ENCODE assay signal across 24 cellular contexts in the genomic region with DNA sequence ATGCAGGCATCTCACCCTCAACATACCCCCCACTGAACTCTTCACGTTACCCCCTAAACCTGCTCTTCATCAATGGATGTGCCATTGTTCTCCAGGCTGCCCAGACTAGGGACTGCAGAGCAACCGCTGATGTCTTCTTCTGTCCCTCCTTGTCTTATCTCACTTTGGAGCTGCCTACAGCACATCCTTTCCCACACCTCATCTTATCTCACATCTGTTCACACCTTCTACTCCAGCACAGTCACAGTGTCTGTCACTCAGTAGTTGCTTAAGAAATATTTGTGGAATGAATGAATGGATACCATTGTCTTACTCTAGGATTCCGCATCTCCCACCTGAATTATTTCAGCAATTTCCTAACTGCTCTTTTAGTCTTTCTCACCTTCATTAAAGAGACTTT.
A peak's percentile ranks its signal among the peaks of the same experiment; 100 is the strongest.
DNase-seq lines count a peak whose midpoint lies in the region; ATAC-seq and TF ChIP-seq lines count a peak whose summit lies in the region.
"Had no signal": no experiment of that assay in that cellular context is flagged by ENCODE, and none has a peak within 500 bp of the region (broad histone marks: within the 10 kb centered on the region; RNA-seq: fewer than 3 reads in every experiment).

No MANE protein-coding gene starts in this region.

- CTCF ChIA-PET in IMR-90 (lab: Yijun Ruan, JAX) = no interaction called here

- H4K20me1 ChIP-seq in IMR-90 (ENCODE audit: insufficient read depth, low read length) (no peaks in the 10 kb centered on the region), neural progenitor cell (ENCODE audit: low read depth) (no peaks in the 10 kb centered on the region)
- H4K20me1 ChIP-seq: BLaER1 treated with 17β-estradiol and CSF1 and Interleukin-3, amounts not matched to agents 10 nM and 100 nM had no signal

- ATAC-seq in IMR-90 (ENCODE audit: low read depth) = no peak
- no peak for ATAC-seq in GM18867 (IDR thresholded peaks at IDR 0.05; ENCODE audit: unreplicated experiment)
- ATAC-seq: A549, GM12878, GM23338 had no signal

- H3K79me2 ChIP-seq in mesendoderm (ENCODE audit: control insufficient read depth, insufficient read depth, low read length) (no peaks in the 10 kb centered on the region), neural progenitor cell (ENCODE audit: low read depth) (no peaks in the 10 kb centered on the region)

- BruUV-seq in IMR-90 (replicated peaks; lab: Mats Ljungman, UMichigan) = no TSS peak

- H2AK5ac ChIP-seq in IMR-90 (ENCODE audit: low read depth, low read length) (no peak overlapping the region; the same call in 1 of the 2 replicates), mesendoderm (ENCODE audit: low read length) (peak overlapping the region; percentile 51)

- H2BK20ac ChIP-seq in IMR-90 (ENCODE audit: low read depth, low read length) = no peak overlapping the region

- H3K27ac Mint-ChIP-seq in endodermal cell = no peak overlapping the region
- H3K27ac Mint-ChIP-seq in neural progenitor cell = no peak overlapping the region
- H3K27ac Mint-ChIP-seq: CD14-positive monocyte; CD4-positive, alpha-beta T cell; CD8-positive, alpha-beta memory T cell; GM23338; HFFc6 had no signal

- H3K4me3 Mint-ChIP-seq in endodermal cell (no peak overlapping the region), neural progenitor cell (no peak overlapping the region)
- H3K4me3 Mint-ChIP-seq: CD14-positive monocyte; CD4-positive, alpha-beta T cell; CD8-positive, alpha-beta memory T cell; GM23338; HFFc6 had no signal

- H3K27me3 ChIP-seq in IMR-90 (ENCODE audit: control insufficient read depth, insufficient read depth, low read length) = no peaks in the 10 kb centered on the region
- no peaks in the 10 kb centered on the region for H3K27me3 ChIP-seq in endodermal cell (ENCODE audit: control insufficient read depth, insufficient read depth, low read length, poor library complexity, severe bottlenecking)
- no peaks in the 10 kb centered on the region for H3K27me3 ChIP-seq in mesendoderm (ENCODE audit: insufficient read depth, low read length, poor library complexity)
- H3K27me3 ChIP-seq in tibial artery = no peaks in the 10 kb centered on the region
- no peaks in the 10 kb centered on the region for H3K27me3 ChIP-seq in neural progenitor cell
- H3K27me3 ChIP-seq: BE2C had no signal

- H2BK15ac ChIP-seq in IMR-90 (ENCODE audit: low read depth, low read length) (no peak overlapping the region), mesendoderm (replicated peaks; ENCODE audit: low read depth) (no peak overlapping the region)

- POLR2A ChIA-PET in IMR-90 (lab: Charles Lee; ENCODE audit: unreplicated experiment) = no interaction called here

- dilution Hi-C loops in IMR-90 (cut with HindIII; ENCODE audit: low sequenced_read_pairs, unreplicated experiment) = no loop called here

- H3K9me3 ChIP-seq in IMR-90 (ENCODE audit: control insufficient read depth, insufficient read depth, low read length) (no peaks in the 10 kb centered on the region), endodermal cell (ENCODE audit: control insufficient read depth, low read length) (peaks cover 12% of the 10 kb centered on the region), tibial artery (no peaks in the 10 kb centered on the region), neural progenitor cell (ENCODE audit: low read depth) (no peaks in the 10 kb centered on the region)
- H3K9me3 ChIP-seq: A549, BE2C, HAP-1 had no signal

- H3K9me3 Mint-ChIP-seq in endodermal cell = no peaks in the 10 kb centered on the region
- H3K9me3 Mint-ChIP-seq in neural progenitor cell = no peaks in the 10 kb centered on the region
- H3K9me3 Mint-ChIP-seq: CD4-positive, alpha-beta T cell; CD8-positive, alpha-beta memory T cell; GM23338 had no signal

- no peak overlapping the region for H3K4me3 ChIP-seq in IMR-90 (ENCODE audit: insufficient read depth, low read depth, low read length)
- H3K4me3 ChIP-seq in endodermal cell (ENCODE audit: low read length) = no peak overlapping the region
- no peak overlapping the region for H3K4me3 ChIP-seq in mesendoderm (ENCODE audit: low read length)
- no peak overlapping the region for H3K4me3 ChIP-seq in tibial artery
- no peak overlapping the region for H3K4me3 ChIP-seq in neural progenitor cell
- H3K4me3 ChIP-seq: A549; BLaER1 treated with 17β-estradiol and CSF1 and Interleukin-3, amounts not matched to agents 10 nM and 100 nM; GM12878; GM23338; HAP-1 had no signal

- H3K4me1 ChIP-seq in IMR-90 (ENCODE audit: control insufficient read depth, insufficient read depth, low read length) = peaks cover 23% of the 10 kb centered on the region
- H3K4me1 ChIP-seq in endodermal cell (ENCODE audit: control insufficient read depth, insufficient read depth, low read length) = peaks cover 6% of the 10 kb centered on the region
- H3K4me1 ChIP-seq in mesendoderm (ENCODE audit: control insufficient read depth, low read depth, low read length) = peaks cover 34% of the 10 kb centered on the region
- peaks cover 0 to 54% (median 39%) of the 10 kb centered on the region in 4 donors for H3K4me1 ChIP-seq in tibial artery
- H3K4me1 ChIP-seq in neural progenitor cell = no peaks in the 10 kb centered on the region
- H3K4me1 ChIP-seq: BE2C, HAP-1 had no signal

- in situ Hi-C loops in IMR-90 (cut with MboI; ENCODE audit: low sequenced_read_pairs) = no loop called here

- H4K91ac ChIP-seq in IMR-90 (ENCODE audit: insufficient read depth, low read depth, low read length) = no peak overlapping the region

- peaks cover 17% of the 10 kb centered on the region for H3K4me1 Mint-ChIP-seq in endodermal cell
- H3K4me1 Mint-ChIP-seq in neural progenitor cell = peaks cover 7% of the 10 kb centered on the region
- H3K4me1 Mint-ChIP-seq: CD8-positive, alpha-beta memory T cell had no signal

- H3K4me2 ChIP-seq in IMR-90 (ENCODE audit: low read depth, low read length) (no peak overlapping the region), mesendoderm (ENCODE audit: low read length) (no peak overlapping the region), neural progenitor cell (no peak overlapping the region)
- H3K4me2 ChIP-seq: A549; BLaER1 treated with 17β-estradiol and CSF1 and Interleukin-3, amounts not matched to agents 10 nM and 100 nM; GM23338 had no signal

- no peak overlapping the region for H2AFZ ChIP-seq in IMR-90 (replicated peaks; ENCODE audit: low read length, poor library complexity)
- H2AFZ ChIP-seq in neural progenitor cell (replicated peaks) = no peak overlapping the region
- H2AFZ ChIP-seq: GM23338 had no signal

- no peak overlapping the region for H3K14ac ChIP-seq in IMR-90 (replicated peaks; ENCODE audit: low read depth, low read length)

- peaks cover 28% of the 10 kb centered on the region for H3K9me1 ChIP-seq in IMR-90 (ENCODE audit: insufficient read depth, low read length)

- peaks cover 26 to 65% of the 10 kb centered on the region in 2 experiments for H3K79me1 ChIP-seq in IMR-90 (ENCODE audit: low read depth in 1 of 2, low read length in 2 of 2)
- peaks cover 2% of the 10 kb centered on the region for H3K79me1 ChIP-seq in mesendoderm (ENCODE audit: low read length)

- peaks cover 13% of the 10 kb centered on the region for H3K36me3 Mint-ChIP-seq in endodermal cell (ENCODE audit: low read depth)
- peaks cover 25% of the 10 kb centered on the region for H3K36me3 Mint-ChIP-seq in neural progenitor cell
- H3K36me3 Mint-ChIP-seq: CD8-positive, alpha-beta memory T cell had no signal

- peak overlapping the region; percentile 73 for H2AK9ac ChIP-seq in IMR-90 (replicated peaks; ENCODE audit: low read depth, low read length, poor library complexity)

- TF ChIP-seq CTCF in IMR-90 (conservative IDR thresholded peaks at IDR 0.05; ENCODE audit: low read depth, low read length) (no peak), endodermal cell (conservative IDR thresholded peaks at IDR 0.05) (no peak), tibial artery (IDR thresholded peaks at IDR 0.05) (no peak), neural progenitor cell (IDR thresholded peaks at IDR 0.05) (no peak)

- WGBS in IMR-90 (ENCODE audit: extremely low coverage in 2 of 2, insufficient read length in 1 of 2), 2 experiments = 100% methylated on average over 1 of the region's 3 CpGs; no CpG with 5 or more reads in 1 of the 2 experiments
- 80 to 92% methylated on average over 2 to 3 of the region's 3 CpGs for WGBS in endodermal cell (ENCODE audit: insufficient coverage in 1 of 2, insufficient read length in 1 of 2), 2 experiments
- no CpG with 5 or more reads among the region's 3 CpGs for WGBS in mesendoderm (ENCODE audit: extremely low coverage, insufficient coverage, low lambda C conversion rate)

- no peak for TF ChIP-seq POLR2A in IMR-90 (IDR thresholded peaks at IDR 0.05; ENCODE audit: low read depth, low read length)

- no peak for DNase-seq in IMR-90
- DNase-seq in endodermal cell = peak; percentile 74
- peak; percentile 98 for DNase-seq in mesendoderm
- no peak for DNase-seq in tibial artery
- no peak for DNase-seq in neural progenitor cell (ENCODE audit: low spot score)
- no peak for DNase-seq in GDM1 (lab: John Stamatoyannopoulos, UW)
- DNase-seq: 8988T; ACHN; AML-193; BE2C; Calu3; CD4-positive, alpha-beta T cell; CD8-positive, alpha-beta memory T cell; COR-L47; DMS153; DND-41; HFFc6 had no signal

- H3K23ac ChIP-seq in IMR-90 (ENCODE audit: low read depth, low read length) (no peak overlapping the region), mesendoderm (ENCODE audit: low read length) (no peak overlapping the region)

- H3K4ac ChIP-seq in IMR-90 (ENCODE audit: low read depth, low read length) (0 out of 2 replicates have a peak overlapping the region, but pooled peaks have one; percentile 18), mesendoderm (ENCODE audit: low read depth, low read length) (no peak overlapping the region)

- H3K18ac ChIP-seq in IMR-90 (ENCODE audit: low read depth, low read length) (no peak overlapping the region), mesendoderm (ENCODE audit: low read length) (no peak overlapping the region)

- no peak for TF ChIP-seq RAD21 in IMR-90 (IDR thresholded peaks at IDR 0.05; ENCODE audit: low read length)

- H3K27ac ChIP-seq in IMR-90 (ENCODE audit: insufficient read depth, low read length) = no peak overlapping the region
- no peak overlapping the region for H3K27ac ChIP-seq in endodermal cell (ENCODE audit: low read depth, low read length)
- peak overlapping the region; percentile 62 for H3K27ac ChIP-seq in mesendoderm (ENCODE audit: low read depth, low read length)
- peak overlapping the region; percentile 30 to 74 for H3K27ac ChIP-seq in tibial artery
- no peak overlapping the region for H3K27ac ChIP-seq in neural progenitor cell
- H3K27ac ChIP-seq: BLaER1 treated with 17β-estradiol and CSF1 and Interleukin-3, amounts not matched to agents 10 nM and 100 nM had no signal

- H3K9ac ChIP-seq in IMR-90 (ENCODE audit: low read depth, low read length) = no peak overlapping the region
- no peak overlapping the region for H3K9ac ChIP-seq in endodermal cell (ENCODE audit: extremely low read depth, low read length, poor library complexity, severe bottlenecking)
- no peak overlapping the region for H3K9ac ChIP-seq in mesendoderm (ENCODE audit: low read length)
- no peak overlapping the region for H3K9ac ChIP-seq in neural progenitor cell
- H3K9ac ChIP-seq: BLaER1 treated with 17β-estradiol and CSF1 and Interleukin-3, amounts not matched to agents 10 nM and 100 nM had no signal

- H2BK5ac ChIP-seq in IMR-90 (ENCODE audit: low read depth, low read length, poor library complexity, severe bottlenecking) (no peak overlapping the region), mesendoderm (ENCODE audit: low read length) (peak overlapping the region; percentile 83)

- no peak overlapping the region for H2BK120ac ChIP-seq in IMR-90 (ENCODE audit: low read depth, low read length)
- no peak overlapping the region for H2BK120ac ChIP-seq in mesendoderm (ENCODE audit: low read depth, low read length)

- H3F3A ChIP-seq in neural progenitor cell (ENCODE audit: low read depth) = no peaks in the 10 kb centered on the region

- H3K56ac ChIP-seq in IMR-90 (ENCODE audit: extremely low read depth, insufficient read depth, low read length) (no peak overlapping the region), mesendoderm (ENCODE audit: low read length) (peak overlapping the region; percentile 71)

- intact Hi-C loops in IMR-90 (cut with micrococcal nuclease) = no loop called here
- intact Hi-C loops in tibial artery (cut with DNase I; ENCODE audit: low total_unique reads) = no loop called here

- no peaks in the 10 kb centered on the region for H3K27me3 Mint-ChIP-seq in endodermal cell (ENCODE audit: insufficient read depth)
- H3K27me3 Mint-ChIP-seq in neural progenitor cell (ENCODE audit: insufficient read depth, low read depth) = no peaks in the 10 kb centered on the region

- H3K36me3 ChIP-seq in IMR-90 (ENCODE audit: control insufficient read depth, insufficient read depth, low read length) (peaks cover 55% of the 10 kb centered on the region), endodermal cell (ENCODE audit: control insufficient read depth, insufficient read depth, low read length) (peaks cover 8% of the 10 kb centered on the region), mesendoderm (ENCODE audit: control insufficient read depth, insufficient read depth, low read length) (no peaks in the 10 kb centered on the region), tibial artery (no peaks in the 10 kb centered on the region), neural progenitor cell (no peaks in the 10 kb centered on the region)
- H3K36me3 ChIP-seq: BE2C, HAP-1 had no signal

- H4K5ac ChIP-seq in IMR-90 (ENCODE audit: low read depth, low read length) = no peak overlapping the region
- H4K5ac ChIP-seq in mesendoderm (ENCODE audit: low read length) = peak overlapping the region; percentile 53

- H4K8ac ChIP-seq in IMR-90 (ENCODE audit: low read depth in 2 of 2, low read length in 2 of 2) (no peak overlapping the region), mesendoderm (ENCODE audit: low read depth, low read length) (no peak overlapping the region)

Comparison
In these comparisons a context has a peak if more than half of its experiments do, and no peak if none do; other contexts are left out.
1. DNase-seq: peak in endodermal cell (single experiment) and mesendoderm (single experiment); none in IMR-90 (single experiment), tibial artery (0 of 2), neural progenitor cell (single experiment) and GDM1 (single experiment).
2. H3K27ac ChIP-seq: peak in mesendoderm (single experiment) and tibial artery (2 of 2); none in IMR-90 (single experiment), endodermal cell (single experiment) and neural progenitor cell (single experiment).